9 cellular contexts compared by ENCODE assay signal in the genomic region with DNA sequence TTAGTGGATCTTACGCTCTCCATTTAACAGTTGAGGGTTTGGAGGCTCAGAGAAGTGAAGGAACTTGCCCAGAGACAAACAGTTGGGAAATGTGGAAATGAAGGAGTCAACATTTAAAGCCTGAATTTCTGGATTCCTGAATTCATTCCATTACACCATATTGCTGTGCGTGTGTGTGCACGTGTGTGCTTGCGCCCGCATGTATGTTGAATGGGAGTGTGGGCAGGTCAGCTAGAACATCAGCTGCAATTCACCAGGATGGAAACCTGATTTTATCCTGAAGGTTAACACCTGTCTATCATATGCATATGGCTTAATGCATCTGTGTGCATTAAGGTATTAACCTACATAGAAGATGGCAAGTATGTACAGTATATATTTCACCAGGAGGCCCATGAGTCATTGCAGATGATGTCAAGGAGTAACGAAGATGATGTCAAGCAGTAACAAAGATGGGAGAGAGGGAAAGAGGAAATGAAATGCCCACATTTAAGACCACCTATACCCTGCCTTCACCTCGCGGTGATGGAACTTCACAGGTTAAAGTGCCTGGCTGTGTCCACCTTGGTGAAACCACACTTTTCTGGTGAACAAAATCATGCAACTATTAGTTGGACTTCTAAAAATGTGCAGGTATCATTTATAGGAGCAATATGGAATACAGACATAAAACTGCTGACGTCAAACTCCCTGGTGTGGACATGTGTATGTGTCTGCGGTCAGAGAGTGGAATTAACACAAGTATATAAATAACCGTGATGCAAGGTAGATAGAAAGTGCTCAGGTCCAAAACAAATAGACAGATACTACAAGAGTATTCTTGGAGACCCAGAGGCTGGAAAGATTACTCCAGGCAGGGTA. TPM values are rescaled to one million over a fixed set of nuclear protein-coding genes. Genes with fewer than 3 reads are reported as not detected.
DNase-seq lines count a peak whose midpoint lies in the region; ATAC-seq and TF ChIP-seq lines count a peak whose summit lies in the region.
"Had no signal": no experiment of that assay in that cellular context is flagged by ENCODE, and none has a peak within 500 bp of the region (broad histone marks: within the 10 kb centered on the region; RNA-seq: fewer than 3 reads in every experiment).

No MANE protein-coding gene starts in this region.

- H3K18ac ChIP-seq in trophoblast cell (ENCODE audit: low read length) = no peak overlapping the region

- DNase-seq in GM23338 (ENCODE audit: low spot score) (no peak), Panc1 (ENCODE audit: low read depth, low spot score) (no peak), epithelial cell of prostate (ENCODE audit: low read depth, low spot score) (peak; percentile 20), trophoblast cell (peak; percentile 87 to 99), NCI-H187 (lab: John Stamatoyannopoulos, UW) (no peak), amniotic stem cell (lab: John Stamatoyannopoulos, UW) (no peak)
- DNase-seq: central memory CD4-positive, alpha-beta T cell had no signal

- H3K4ac ChIP-seq in trophoblast cell (ENCODE audit: low read depth, low read length) = no peak overlapping the region

- H2BK12ac ChIP-seq in trophoblast cell (ENCODE audit: low read length) = no peak overlapping the region

- no peak overlapping the region for H3K23ac ChIP-seq in trophoblast cell (ENCODE audit: low read length)

- peak overlapping the region; percentile 93 for H3K4me2 ChIP-seq in GM23338
- H3K4me2 ChIP-seq in trophoblast cell (ENCODE audit: low read length) = peak overlapping the region; percentile 81

- peaks cover 18% of the 10 kb centered on the region for H3K4me1 Mint-ChIP-seq in GM23338

- H3F3A ChIP-seq in GM23338 (replicated peaks; ENCODE audit: low read depth) = no peaks in the 10 kb centered on the region; the same call in 1 of the 2 replicates

- H4K8ac ChIP-seq in trophoblast cell (ENCODE audit: low read depth, low read length) = no peak overlapping the region

- intact Hi-C loops in Panc1 (cut with micrococcal nuclease; ENCODE audit: unreplicated experiment) = no loop called here

- ATAC-seq in GM23338 (no peak), Panc1 (no peak), GM19351 (IDR thresholded peaks at IDR 0.05; ENCODE audit: unreplicated experiment) (no peak)

- H3K27me3 Mint-ChIP-seq in GM23338 (ENCODE audit: insufficient read depth, low read depth, poor library complexity) = peaks cover 47% of the 10 kb centered on the region

- H2AFZ ChIP-seq in GM23338 = peak overlapping the region; percentile 98
- H2AFZ ChIP-seq in trophoblast cell (ENCODE audit: insufficient read depth, low read length, poor library complexity) = no peak overlapping the region

- H3K27ac ChIP-seq in GM23338 (ENCODE audit: low read depth) = no peak overlapping the region
- no peak overlapping the region for H3K27ac ChIP-seq in Panc1 (ENCODE audit: low read length)
- H3K27ac ChIP-seq in epithelial cell of prostate = no peak overlapping the region
- H3K27ac ChIP-seq in trophoblast cell (ENCODE audit: low read depth, low read length) = no peak overlapping the region

- H3K27ac Mint-ChIP-seq in GM23338 = no peak overlapping the region

- H3K36me3 Mint-ChIP-seq in GM23338 (ENCODE audit: low read depth) = no peaks in the 10 kb centered on the region

- H4K20me1 ChIP-seq in GM23338 (replicated peaks; ENCODE audit: insufficient read depth) = no peaks in the 10 kb centered on the region

- no peak overlapping the region for H4K91ac ChIP-seq in trophoblast cell (ENCODE audit: low read depth, low read length)

- H3K36me3 ChIP-seq in GM23338 (ENCODE audit: insufficient read depth) (no peaks in the 10 kb centered on the region), Panc1 (ENCODE audit: control insufficient read depth, insufficient read depth, low read length) (no peaks in the 10 kb centered on the region), trophoblast cell (ENCODE audit: control insufficient read depth in 1 of 2, insufficient read depth in 2 of 2, low read length in 2 of 2) (no peaks in the 10 kb centered on the region)
- H3K36me3 ChIP-seq: transverse colon had no signal

- no peaks in the 10 kb centered on the region for H3K79me1 ChIP-seq in trophoblast cell (ENCODE audit: low read length)

- H3K4me3 ChIP-seq in GM23338 (peak overlapping the region; percentile 75), Panc1 (ENCODE audit: low read depth in 2 of 2, low read length in 2 of 2) (peak overlapping the region; percentile 43 to 53), trophoblast cell (ENCODE audit: low read depth, low read length) (no peak overlapping the region)

- peak overlapping the region; percentile 73 for H3K4me3 Mint-ChIP-seq in GM23338

- H3K4me1 ChIP-seq in GM23338 (ENCODE audit: insufficient read depth) = peaks cover 10% of the 10 kb centered on the region; the same call in 1 of the 2 replicates
- peaks cover 5% of the 10 kb centered on the region; the same call in 1 of the 2 replicates for H3K4me1 ChIP-seq in Panc1 (ENCODE audit: control insufficient read depth, insufficient read depth, low read length)
- peaks cover 7% of the 10 kb centered on the region in 2 experiments for H3K4me1 ChIP-seq in trophoblast cell (ENCODE audit: control insufficient read depth in 1 of 2, insufficient read depth in 2 of 2, low read length in 2 of 2)

- H2AK5ac ChIP-seq in trophoblast cell (ENCODE audit: low read length) = no peak overlapping the region

- TF ChIP-seq CTCF in GM23338 (conservative IDR thresholded peaks at IDR 0.05; ENCODE audit: low read depth in 2 of 2) (no peak; a peak in 1 of 4 replicates), Panc1 (IDR thresholded peaks at IDR 0.05) (no peak)

- no peaks in the 10 kb centered on the region for H3K9me2 ChIP-seq in GM23338 (ENCODE audit: insufficient read depth)

- H3K9me3 Mint-ChIP-seq in GM23338 = no peaks in the 10 kb centered on the region; the same call in 2 of the 3 replicates

- in situ Hi-C loops in Panc1 (cut with HindIII; ENCODE audit: low pct_unique_long_range_greater_than_20kb, low sequenced_read_pairs) = no loop called here

- H2BK5ac ChIP-seq in trophoblast cell (ENCODE audit: low read depth, low read length, poor library complexity) = no peak overlapping the region

- H3K9ac ChIP-seq in trophoblast cell (ENCODE audit: low read length) = no peak overlapping the region

- H3K79me2 ChIP-seq in GM23338 (replicated peaks; ENCODE audit: insufficient read depth) (no peaks in the 10 kb centered on the region), trophoblast cell (ENCODE audit: control insufficient read depth, insufficient read depth, low read length, poor library complexity) (no peaks in the 10 kb centered on the region)

- H3K27me3 ChIP-seq in GM23338 (ENCODE audit: insufficient read depth) (peaks cover 46% of the 10 kb centered on the region), Panc1 (ENCODE audit: control insufficient read depth, insufficient read depth, low read length) (peaks cover 9% of the 10 kb centered on the region), trophoblast cell (ENCODE audit: insufficient read depth, low read length) (peaks cover 25% of the 10 kb centered on the region)

- no peak overlapping the region for H4K12ac ChIP-seq in trophoblast cell (ENCODE audit: low read depth, low read length)

- H3K9me3 ChIP-seq in Panc1 (ENCODE audit: control insufficient read depth, insufficient read depth, low read depth, low read length) (no peaks in the 10 kb centered on the region), trophoblast cell (ENCODE audit: insufficient read depth, low read depth, low read length) (peaks cover 2% of the 10 kb centered on the region)
- H3K9me3 ChIP-seq: transverse colon had no signal

- no peak overlapping the region for H2BK120ac ChIP-seq in trophoblast cell (ENCODE audit: insufficient read depth, low read length, poor library complexity)

- no peak overlapping the region for H3K14ac ChIP-seq in trophoblast cell (ENCODE audit: low read length)

- no TSS peak for BruUV-seq in Panc1 (replicated peaks; lab: Mats Ljungman, UMichigan)

- POLR2A ChIA-PET in Panc1 (lab: Charles Lee) = no interaction called here

- CTCF ChIA-PET in Panc1 (lab: Charles Lee) = interaction anchor here (0.6 kb wide), 1 partner anchor 28 kb away, joined by 4 read pairs; no protein-coding TSS in a partner anchor

- WGBS in trophoblast cell (ENCODE audit: extremely low coverage, insufficient coverage, insufficient read length) = no CpG with 5 or more reads among the region's 11 CpGs

TF ChIP-seq in GM23338, 12 proteins besides CTCF, POLR2A, EP300 and RAD21 (continues in another document):
- TF ChIP-seq JUNB (IDR thresholded peaks at IDR 0.05; ENCODE audit: unreplicated experiment) = no peak
- no peak for TF ChIP-seq STAT1 (IDR thresholded peaks at IDR 0.05; ENCODE audit: unreplicated experiment)
- TF ChIP-seq, protein P1, sequence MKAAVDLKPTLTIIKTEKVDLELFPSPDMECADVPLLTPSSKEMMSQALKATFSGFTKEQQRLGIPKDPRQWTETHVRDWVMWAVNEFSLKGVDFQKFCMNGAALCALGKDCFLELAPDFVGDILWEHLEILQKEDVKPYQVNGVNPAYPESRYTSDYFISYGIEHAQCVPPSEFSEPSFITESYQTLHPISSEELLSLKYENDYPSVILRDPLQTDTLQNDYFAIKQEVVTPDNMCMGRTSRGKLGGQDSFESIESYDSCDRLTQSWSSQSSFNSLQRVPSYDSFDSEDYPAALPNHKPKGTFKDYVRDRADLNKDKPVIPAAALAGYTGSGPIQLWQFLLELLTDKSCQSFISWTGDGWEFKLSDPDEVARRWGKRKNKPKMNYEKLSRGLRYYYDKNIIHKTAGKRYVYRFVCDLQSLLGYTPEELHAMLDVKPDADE (IDR thresholded peaks at IDR 0.05) = no peak

RNA-seq across cellular contexts. Expression of a gene that starts 0.8 kb away (rescaled TPM):
- total RNA-seq in GM23338 (2014; rRNA removed; shearing (Covaris generic)) = 0.94 and 2.9 TPM in 2 replicates
- 0.80 and 0.94 TPM in 2 replicates for polyA plus RNA-seq in GM23338 (2016; fragmentation: Nextera tagmentation; extraction: Ambion mirVana)
- 2.4 TPM for total RNA-seq in Panc1 (2021; ENCODE audit: unreplicated experiment)
- polyA plus RNA-seq in Panc1 (2012; ENCODE audit: insufficient read length) = 2.5 TPM
- 3.5 TPM in 2 replicates for polyA plus RNA-seq in trophoblast cell (2013)

RNA-seq across cellular contexts. Expression of a gene that starts 14.9 kb away (rescaled TPM):
- total RNA-seq in GM23338 (2014; rRNA removed; shearing (Covaris generic)) = 10.9 and 15.9 TPM in 2 replicates
- 29.4 and 33.3 TPM in 2 replicates for polyA plus RNA-seq in GM23338 (2016; fragmentation: Nextera tagmentation; extraction: Ambion mirVana)
- total RNA-seq in Panc1 (2021; ENCODE audit: unreplicated experiment) = 13.0 TPM
- 6.9 TPM for polyA plus RNA-seq in Panc1 (2012; ENCODE audit: insufficient read length)
- 8.7 and 10.0 TPM in 2 replicates for polyA plus RNA-seq in trophoblast cell (2013)

RNA-seq across cellular contexts. Expression of a gene that starts 49.9 kb away (rescaled TPM):
- total RNA-seq in GM23338 (2014; rRNA removed; shearing (Covaris generic)) = 3.7 and 9.4 TPM in 2 replicates
- 6.8 and 9.8 TPM in 2 replicates for polyA plus RNA-seq in GM23338 (2016; fragmentation: Nextera tagmentation; extraction: Ambion mirVana)
- 41.8 TPM for total RNA-seq in Panc1 (2021; ENCODE audit: unreplicated experiment)
- 38.0 TPM for polyA plus RNA-seq in Panc1 (2012; ENCODE audit: insufficient read length)
- polyA plus RNA-seq in trophoblast cell (2013) = 5.1 and 5.2 TPM in 2 replicates

Comparison
In these comparisons a context has a peak if more than half of its experiments do, and no peak if none do; other contexts are left out.
1. DNase-seq: peak in epithelial cell of prostate (single experiment) and trophoblast cell (2 of 2); none in GM23338 (single experiment), Panc1 (single experiment), NCI-H187 (0 of 2) and amniotic stem cell (single experiment).